ENCODE assay signal across 8 cellular contexts in genomic region chr4:102828497-102828808, GRCh38. TPM values are rescaled to one million over a fixed set of nuclear protein-coding genes. Genes with fewer than 3 reads are reported as not detected.
DNase-seq lines count a peak whose midpoint lies in the region; ATAC-seq, FAIRE-seq and TF ChIP-seq lines count a peak whose summit lies in the region.

No MANE protein-coding gene starts in this region.

- in situ Hi-C loops in GM23248 (cut with MboI), result no loop called here

- H3K4me1 ChIP-seq in GM23248 (ENCODE audit: insufficient read depth) (peaks cover 20% of the 10 kb centered on the region), right cardiac atrium (ENCODE audit: control insufficient read depth, insufficient read depth, low read length) (no peaks in the 10 kb centered on the region), small intestine (ENCODE audit: control insufficient read depth in 2 of 2, insufficient read depth in 1 of 2, low read depth in 1 of 2, low read length in 1 of 2) (peaks cover 2% of the 10 kb centered on the region in 2 donors)

- no peak for FAIRE-seq in small intestine (lab: Jason Lieb, UNC)

- H3K27me3 ChIP-seq in GM23248 (replicated peaks; ENCODE audit: insufficient read depth) (no peaks in the 10 kb centered on the region), SU-DHL-6 (ENCODE audit: low read length) (no peaks in the 10 kb centered on the region), right cardiac atrium (ENCODE audit: control insufficient read depth, insufficient read depth) (no peaks in the 10 kb centered on the region), small intestine (ENCODE audit: control insufficient read depth in 2 of 2, insufficient read depth in 2 of 2, low read length in 2 of 2) (no peaks in the 10 kb centered on the region)

- H3K9ac ChIP-seq in GM23248, result peak overlapping the region; percentile 99
- peak overlapping the region; percentile 72 for H3K9ac ChIP-seq in SU-DHL-6 (ENCODE audit: low read length)

- H3K9me2 ChIP-seq in GM23248 (ENCODE audit: insufficient read depth), result no peaks in the 10 kb centered on the region
- H3K9me2 ChIP-seq in SU-DHL-6 (replicated peaks; ENCODE audit: insufficient read depth, low read length), result no peaks in the 10 kb centered on the region

- H3K79me2 ChIP-seq in GM23248 (ENCODE audit: insufficient read depth) (peaks cover 70% of the 10 kb centered on the region), SU-DHL-6 (ENCODE audit: insufficient read depth, low read length) (peaks cover 47% of the 10 kb centered on the region)

- H2AFZ ChIP-seq in GM23248, result peak overlapping the region; percentile 90
- no peak overlapping the region for H2AFZ ChIP-seq in SU-DHL-6 (ENCODE audit: low read depth, low read length, severe bottlenecking)

- 0 to 2% methylated on average over 4 of the region's 4 CpGs for WGBS in GM23248 (ENCODE audit: low coverage in 1 of 2, low lambda C conversion rate in 2 of 2, missing lambda C conversion rate in 2 of 2), 2 experiments
- WGBS in right cardiac atrium, result under 1% methylated on average over 4 of the region's 4 CpGs
- WGBS in small intestine, 3 donors, result 0% methylated on average over 4 of the region's 4 CpGs

- H3K36me3 ChIP-seq in GM23248 (ENCODE audit: low read depth) (0 out of 2 replicates have a peak, but pooled peaks cover 7% of the 10 kb centered on the region), SU-DHL-6 (ENCODE audit: low read length) (peaks cover 20% of the 10 kb centered on the region), small intestine (ENCODE audit: control insufficient read depth in 2 of 2, insufficient read depth in 2 of 2, low read length in 2 of 2) (no peaks in the 10 kb centered on the region)

- TF ChIP-seq CTCF in SU-DHL-6 (IDR thresholded peaks at IDR 0.05; ENCODE audit: insufficient read depth, low read length, poor library complexity, severe bottlenecking), result no peak

- DNase-seq in GM23248 (peak; percentile 45), right cardiac atrium (no peak), small intestine (no peak)
- no peak for DNase-seq in stimulated activated CD4-positive, alpha-beta T cell treated with anti-CD3 and anti-CD28 coated beads, Interleukin-4, amount 100 ng/mL, for 1 hour
- DNase-seq in stimulated activated CD8-positive, alpha-beta memory T cell treated with anti-CD3 and anti-CD28 coated beads, Interleukin-4, amount 100 ng/mL, for 48 hours, result no peak

- H3K27ac ChIP-seq in GM23248 (peak overlapping the region; percentile 100), SU-DHL-6 (ENCODE audit: low read depth, low read length) (peak overlapping the region; percentile 81), right cardiac atrium (ENCODE audit: low read length) (peak overlapping the region; percentile 99), small intestine (ENCODE audit: low read depth in 1 of 2, low read length in 1 of 2) (peak overlapping the region; percentile 74 to 98)

- intact Hi-C loops in right cardiac atrium (cut with DNase I), result no loop called here

- H3K9me3 ChIP-seq in GM23248 (ENCODE audit: low read depth) (no peaks in the 10 kb centered on the region), SU-DHL-6 (ENCODE audit: insufficient read depth, low read length) (no peaks in the 10 kb centered on the region), right cardiac atrium (ENCODE audit: control insufficient read depth, low read length) (no peaks in the 10 kb centered on the region), small intestine (ENCODE audit: control insufficient read depth, low read depth) (no peaks in the 10 kb centered on the region)

- ATAC-seq in right cardiac atrium (no peak), GM21367 (IDR thresholded peaks at IDR 0.05; ENCODE audit: unreplicated experiment) (no peak), HG03442 (IDR thresholded peaks at IDR 0.05; ENCODE audit: unreplicated experiment) (no peak)

- peak overlapping the region; percentile 84 for H3K4me2 ChIP-seq in GM23248 (ENCODE audit: unreplicated experiment)
- peak overlapping the region; percentile 95 for H3K4me2 ChIP-seq in SU-DHL-6 (ENCODE audit: low read depth, low read length, poor library complexity, severe bottlenecking)

- peak overlapping the region; percentile 96 for H3K4me3 ChIP-seq in GM23248
- peak overlapping the region; percentile 64 for H3K4me3 ChIP-seq in SU-DHL-6 (ENCODE audit: insufficient read depth, low read length, poor library complexity, severe bottlenecking)
- peak overlapping the region; percentile 76 for H3K4me3 ChIP-seq in right cardiac atrium (ENCODE audit: low read length)
- H3K4me3 ChIP-seq in small intestine (ENCODE audit: low read depth in 1 of 2, low read length in 2 of 2), result peak overlapping the region; percentile 41 to 43

- peaks cover 10% of the 10 kb centered on the region for H4K20me1 ChIP-seq in GM23248 (ENCODE audit: insufficient read depth)
- peaks cover 8% of the 10 kb centered on the region; the same call in 1 of the 2 replicates for H4K20me1 ChIP-seq in SU-DHL-6 (ENCODE audit: low read depth, low read length)

- peaks cover 45% of the 10 kb centered on the region for H3F3A ChIP-seq in GM23248 (ENCODE audit: insufficient read depth)
- H3F3A ChIP-seq in SU-DHL-6 (ENCODE audit: insufficient read depth), result peaks cover 4% of the 10 kb centered on the region; the same call in 1 of the 2 replicates

RNA-seq across cellular contexts. Expression of gene UBE2D3, which starts 1.1 kb away (rescaled TPM):
- 326 and 379 TPM in 2 replicates for total RNA-seq in GM23248 (2014; rRNA removed; shearing (Covaris generic))
- 305 and 317 TPM in 2 replicates for polyA plus RNA-seq in GM23248 (2016; fragmentation: Nextera tagmentation; extraction: Ambion mirVana)
- 100 to 1,000 TPM; 258 to 278 (median 259) TPM for total RNA-seq in right cardiac atrium
- 157 TPM for polyA plus RNA-seq in right cardiac atrium
- 100 to 1,000 TPM; 173 to 249 (median 232) TPM for polyA plus RNA-seq in small intestine

RNA-seq across cellular contexts. Expression of gene CISD2, which starts 40.3 kb away (rescaled TPM):
- 26.7 and 40.3 TPM in 2 replicates for total RNA-seq in GM23248 (2014; rRNA removed; shearing (Covaris generic))
- polyA plus RNA-seq in GM23248 (2016; fragmentation: Nextera tagmentation; extraction: Ambion mirVana), result 67.7 and 69.7 TPM in 2 replicates
- 10 to 100 TPM; 18.3 to 22.1 (median 20.5) TPM for total RNA-seq in right cardiac atrium
- 20.1 TPM for polyA plus RNA-seq in right cardiac atrium
- polyA plus RNA-seq in small intestine, result 10 to 100 TPM; 25.7 to 39.8 (median 26.2) TPM

Comparison
In these comparisons a context has a peak if more than half of its experiments do, and no peak if none do; other contexts are left out.
1. H3K4me3 ChIP-seq: peak in every context shown above with its lines; median percentile 96 in GM23248; 76 in right cardiac atrium; 64 in SU-DHL-6; 42 in small intestine.